In the genomic region with DNA sequence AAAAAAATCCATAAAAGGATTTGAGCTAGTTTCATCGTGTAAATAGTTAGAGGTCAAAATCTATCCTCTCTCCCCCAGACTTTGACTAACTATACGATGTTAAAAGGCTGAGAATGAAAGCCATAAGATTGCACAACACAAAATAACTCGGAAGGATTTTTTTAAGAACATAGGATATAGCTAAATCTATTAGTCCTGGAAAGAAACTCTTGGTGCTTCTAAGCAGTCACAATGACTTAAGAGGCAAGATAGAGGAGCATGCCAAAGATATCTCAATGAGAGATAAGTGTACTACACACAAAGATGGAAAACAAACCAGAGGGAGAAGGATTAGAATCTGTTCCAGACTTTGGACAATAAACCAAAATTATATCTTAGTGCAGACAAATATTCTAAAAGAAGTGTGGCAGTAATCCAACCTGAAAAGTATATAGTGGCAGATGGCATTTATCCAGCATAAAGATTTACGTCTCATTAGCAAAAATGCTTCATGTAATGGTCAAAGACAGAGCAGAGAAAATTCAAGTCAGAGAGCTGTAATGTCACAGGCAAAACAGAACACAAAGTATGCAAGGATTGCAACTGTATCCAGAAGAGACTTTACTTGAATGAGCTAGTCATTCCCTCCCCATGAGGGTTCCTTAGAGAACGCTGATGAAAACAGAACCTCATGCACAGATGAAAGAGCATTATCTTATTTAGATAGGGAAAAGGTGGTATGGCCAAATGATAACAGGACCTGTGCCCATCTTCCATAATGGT, we compare ENCODE assay signal across 26 cellular contexts. TPM values are rescaled to one million over a fixed set of nuclear protein-coding genes. Genes with fewer than 3 reads are reported as not detected.
DNase-seq lines count a peak whose midpoint lies in the region; ATAC-seq, FAIRE-seq and TF ChIP-seq lines count a peak whose summit lies in the region.
"Had no signal": no experiment of that assay in that cellular context is flagged by ENCODE, and none has a peak within 500 bp of the region (broad histone marks: within the 10 kb centered on the region; RNA-seq: fewer than 3 reads in every experiment).

No MANE protein-coding gene starts in this region.

- TF ChIP-seq CTCF in fibroblast of mammary gland (conservative IDR thresholded peaks at IDR 0.05; ENCODE audit: control insufficient read depth, insufficient read depth, low read depth, low read length) (no peak), osteocyte (IDR thresholded peaks at IDR 0.05) (no peak)
- TF ChIP-seq CTCF in activated CD8-positive, alpha-beta T cell treated with anti-CD3 and anti-CD28 coated beads for 36 hours (IDR thresholded peaks at IDR 0.05): no peak

- H3K4me3 ChIP-seq in fibroblast of mammary gland (ENCODE audit: control insufficient read depth, low read depth, low read length): no peak overlapping the region
- H3K4me3 ChIP-seq: pancreas, sigmoid colon had no signal

- POLR2A ChIA-PET in activated CD8-positive, alpha-beta T cell treated with anti-CD3 and anti-CD28 coated beads for 36 hours (lab: Charles Lee): no interaction called here

- no peaks in the 10 kb centered on the region for H3K9me3 Mint-ChIP-seq in osteocyte (ENCODE audit: unreplicated experiment)
- H3K9me3 Mint-ChIP-seq in activated CD8-positive, alpha-beta T cell treated with anti-CD3 and anti-CD28 coated beads for 36 hours: peaks cover 3% of the 10 kb centered on the region
- H3K9me3 Mint-ChIP-seq: activated naive CD4-positive, alpha-beta T cell treated with anti-CD3 and anti-CD28 coated beads, Interleukin-2, amount 10 ng/mL, durations not matched to agents 7 days and 5 days; CD4-positive, alpha-beta memory T cell; central memory CD8-positive, alpha-beta T cell; natural killer cell; T-cell had no signal

- peaks cover 55% of the 10 kb centered on the region for H3K4me1 Mint-ChIP-seq in osteocyte (ENCODE audit: unreplicated experiment)
- no peaks in the 10 kb centered on the region for H3K4me1 Mint-ChIP-seq in activated CD8-positive, alpha-beta T cell treated with anti-CD3 and anti-CD28 coated beads for 36 hours (ENCODE audit: low read depth)
- H3K4me1 Mint-ChIP-seq: activated naive CD4-positive, alpha-beta T cell treated with anti-CD3 and anti-CD28 coated beads, Interleukin-2, amount 10 ng/mL, durations not matched to agents 7 days and 5 days; CD4-positive, alpha-beta memory T cell; central memory CD8-positive, alpha-beta T cell; natural killer cell; T-cell had no signal

- no peak for ATAC-seq in HG03025 (IDR thresholded peaks at IDR 0.05; ENCODE audit: low FRiP score, unreplicated experiment)
- no peak for ATAC-seq in activated CD8-positive, alpha-beta T cell treated with anti-CD3 and anti-CD28 coated beads for 36 hours
- ATAC-seq in stimulated activated naive CD8-positive, alpha-beta T cell treated with anti-CD3 and anti-CD28 coated beads, Interleukin-15, Interleukin-2, amounts not matched to agents 100 U/mL and 50 U/mL, for 24 hours: no peak
- ATAC-seq: activated T-cell treated with anti-CD3 and anti-CD28 coated beads, Interleukin-2, amount 50 U/mL, for 72 hours; natural killer cell; pancreas; T-cell had no signal

- no peaks in the 10 kb centered on the region for H3K36me3 Mint-ChIP-seq in osteocyte (ENCODE audit: unreplicated experiment)
- no peaks in the 10 kb centered on the region for H3K36me3 Mint-ChIP-seq in activated CD8-positive, alpha-beta T cell treated with anti-CD3 and anti-CD28 coated beads for 36 hours (ENCODE audit: low read depth)
- H3K36me3 Mint-ChIP-seq: activated naive CD4-positive, alpha-beta T cell treated with anti-CD3 and anti-CD28 coated beads, Interleukin-2, amount 10 ng/mL, durations not matched to agents 7 days and 5 days; CD4-positive, alpha-beta memory T cell; natural killer cell; T-cell had no signal

- H3K27me3 Mint-ChIP-seq in osteocyte (ENCODE audit: unreplicated experiment): no peaks in the 10 kb centered on the region
- peaks cover 6% of the 10 kb centered on the region for H3K27me3 Mint-ChIP-seq in activated CD8-positive, alpha-beta T cell treated with anti-CD3 and anti-CD28 coated beads for 36 hours
- H3K27me3 Mint-ChIP-seq: activated naive CD4-positive, alpha-beta T cell treated with anti-CD3 and anti-CD28 coated beads, Interleukin-2, amount 10 ng/mL, durations not matched to agents 7 days and 5 days had no signal

- DNase-seq in NCI-H69 (lab: John Stamatoyannopoulos, UW) (peak; percentile 58), fibroblast of mammary gland (ENCODE audit: low read depth) (peak; percentile 32), osteocyte (ENCODE audit: extremely low spot score, unreplicated experiment) (no peak)
- DNase-seq in activated CD8-positive, alpha-beta T cell treated with anti-CD3 and anti-CD28 coated beads for 36 hours: no peak
- no peak for DNase-seq in stimulated activated naive CD8-positive, alpha-beta T cell treated with anti-CD3 and anti-CD28 coated beads, Interleukin-15, Interleukin-2, amounts not matched to agents 100 U/mL and 50 U/mL, for 24 hours
- DNase-seq: activated CD4-positive, alpha-beta T cell treated with anti-CD3 and anti-CD28 coated beads for 1 hour; activated naive CD4-positive, alpha-beta T cell treated with anti-CD3 and anti-CD28 coated beads, Interleukin-2, amount 10 ng/mL, durations not matched to agents 7 days and 5 days; activated T-cell treated with anti-CD3 and anti-CD28 coated beads, Interleukin-2, amount 50 U/mL, for 72 hours; aorta; CD4-positive, alpha-beta memory T cell; effector CD8-positive, alpha-beta T cell; GF-D8; MV-4-11; natural killer cell; NCI-H1694 treated with DMSO at 0.1 percent for 48 hours; NCI-H2171 treated with DMSO at 0.1 percent for 48 hours; NCI-H82; pancreas; SHP77 treated with DMSO at 0.1 percent for 48 hours; sigmoid colon; stimulated activated CD8-positive, alpha-beta memory T cell treated with anti-CD3 and anti-CD28 coated beads, Interleukin-4, amount 100 ng/mL, for 48 hours; T-cell had no signal

- H3K27ac Mint-ChIP-seq in osteocyte (ENCODE audit: unreplicated experiment): peak overlapping the region; percentile 9
- H3K27ac Mint-ChIP-seq in activated CD8-positive, alpha-beta T cell treated with anti-CD3 and anti-CD28 coated beads for 36 hours: no peak overlapping the region
- H3K27ac Mint-ChIP-seq: activated naive CD4-positive, alpha-beta T cell treated with anti-CD3 and anti-CD28 coated beads, Interleukin-2, amount 10 ng/mL, durations not matched to agents 7 days and 5 days; activated T-cell treated with anti-CD3 and anti-CD28 coated beads, Interleukin-2, amount 50 U/mL, for 72 hours; CD4-positive, alpha-beta memory T cell; natural killer cell; T-cell had no signal

- peak; percentile 94 for FAIRE-seq in G401.6 (lab: Jason Lieb, UNC)
- FAIRE-seq: pancreas, TTC549 had no signal

- no peak overlapping the region for H3K4me3 Mint-ChIP-seq in osteocyte (ENCODE audit: unreplicated experiment)
- no peak overlapping the region for H3K4me3 Mint-ChIP-seq in activated CD8-positive, alpha-beta T cell treated with anti-CD3 and anti-CD28 coated beads for 36 hours
- H3K4me3 Mint-ChIP-seq: activated naive CD4-positive, alpha-beta T cell treated with anti-CD3 and anti-CD28 coated beads, Interleukin-2, amount 10 ng/mL, durations not matched to agents 7 days and 5 days; activated T-cell treated with anti-CD3 and anti-CD28 coated beads, Interleukin-2, amount 50 U/mL, for 72 hours; CD4-positive, alpha-beta memory T cell; central memory CD8-positive, alpha-beta T cell; natural killer cell; T-cell had no signal

- CTCF ChIA-PET in activated CD8-positive, alpha-beta T cell treated with anti-CD3 and anti-CD28 coated beads for 36 hours (lab: Charles Lee): interaction anchor here (1.8 kb wide), 1 partner anchor 19 kb away, joined by 10 read pairs; no protein-coding TSS in a partner anchor

- intact Hi-C loops in activated CD8-positive, alpha-beta T cell treated with anti-CD3 and anti-CD28 coated beads for 36 hours (cut with micrococcal nuclease): no loop called here

RNA-seq across cellular contexts. Expression of gene EVA1A, which starts 28.8 kb away (rescaled TPM):
- total RNA-seq in osteocyte: 30.7 and 33.5 TPM in 2 replicates
- total RNA-seq in activated CD8-positive, alpha-beta T cell treated with anti-CD3 and anti-CD28 coated beads for 36 hours: under 1 TPM in 1 of 2 experiments, not detected in 1; 0.43 TPM
- total RNA-seq: CD4-positive, alpha-beta memory T cell; natural killer cell had no signal

RNA-seq across cellular contexts. Expression of gene MRPL19, which starts 57.1 kb away (rescaled TPM):
- 44.8 and 46.6 TPM in 2 replicates for total RNA-seq in osteocyte
- 10 to 100 TPM; 64.3 to 75.4 TPM for total RNA-seq in activated CD8-positive, alpha-beta T cell treated with anti-CD3 and anti-CD28 coated beads for 36 hours

Comparison
In these comparisons a context has a peak if more than half of its experiments do, and no peak if none do; other contexts are left out.
1. DNase-seq: peak in NCI-H69 (single experiment) and fibroblast of mammary gland (single experiment); none in osteocyte (single experiment), activated CD8-positive, alpha-beta T cell treated with anti-CD3 and anti-CD28 coated beads for 36 hours (single experiment) and stimulated activated naive CD8-positive, alpha-beta T cell treated with anti-CD3 and anti-CD28 coated beads, Interleukin-15, Interleukin-2, amounts not matched to agents 100 U/mL and 50 U/mL, for 24 hours (single experiment).
2. RNA of gene EVA1A, which starts 28.8 kb away (total RNA-seq): 30.7 to 33.5 TPM in osteocyte; 0.43 TPM in activated CD8-positive, alpha-beta T cell treated with anti-CD3 and anti-CD28 coated beads for 36 hours; every median in the first group is over 10 times any median in the second.